ENCODE assay signal across 19 cellular contexts in the genomic region with DNA sequence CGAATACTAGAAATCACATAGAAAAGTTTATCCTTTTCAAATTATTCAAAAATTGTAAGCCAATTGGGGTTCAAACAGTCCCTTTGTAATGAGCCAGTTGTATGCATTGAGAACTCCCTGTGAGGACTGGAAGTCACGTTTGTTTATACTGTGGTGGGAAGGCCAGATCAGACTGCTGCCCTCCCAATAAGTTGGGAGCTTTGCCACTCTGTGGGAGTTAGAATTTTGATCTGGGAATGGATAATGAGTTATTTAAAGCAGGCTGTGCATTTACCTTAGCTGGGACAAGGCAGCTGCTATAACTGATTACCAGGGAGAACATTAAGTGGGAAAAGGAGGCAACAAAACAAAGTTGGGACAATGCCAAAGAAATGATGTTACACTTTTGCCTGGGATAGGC.
"Had no signal": no experiment of that assay in that cellular context is flagged by ENCODE, and none has a peak within 500 bp of the region (broad histone marks: within the 10 kb centered on the region; RNA-seq: fewer than 3 reads in every experiment).

No MANE protein-coding gene starts in this region.

- H3K27ac Mint-ChIP-seq: stimulated activated naive CD8-positive, alpha-beta T cell treated with anti-CD3 and anti-CD28 coated beads, Interleukin-15, Interleukin-2, amounts not matched to agents 100 ng/mL and 50 ng/mL, for 24 hours; T-cell had no signal

- H2AFZ ChIP-seq: parathyroid adenoma had no signal

- H3K4me3 ChIP-seq: coronary artery, esophagus squamous epithelium, heart right ventricle, lung, sigmoid colon, spleen, suprapubic skin had no signal

- DNase-seq: activated CD4-positive, alpha-beta T cell treated with anti-CD3 and anti-CD28 coated beads, Interleukin-2, amount 50 U/mL, for 48 hours; activated CD4-positive, CD25-positive, alpha-beta regulatory T cell treated with anti-CD3 and anti-CD28 coated beads, Interleukin-2, amount 50 U/mL, for 72 hours; activated naive CD4-positive, alpha-beta T cell treated with anti-CD3 and anti-CD28 coated beads, Interleukin-2, amount 50 U/mL, for 16 hours; activated T-cell treated with anti-CD3 and anti-CD28 coated beads, Interleukin-2, amount 50 U/mL, for 1 hour; central memory CD4-positive, alpha-beta T cell; esophagus squamous epithelium; heart right ventricle; midbrain; sigmoid colon; spleen; T-cell; T-helper 9 cell; trophoblast cell had no signal

- H3K27me3 ChIP-seq: esophagus squamous epithelium, heart right ventricle, sigmoid colon, spleen, suprapubic skin had no signal

- H3K4me1 ChIP-seq: heart right ventricle, spleen, suprapubic skin had no signal

- H3K9me3 Mint-ChIP-seq: stimulated activated naive CD8-positive, alpha-beta T cell treated with anti-CD3 and anti-CD28 coated beads, Interleukin-15, Interleukin-2, amounts not matched to agents 100 ng/mL and 50 ng/mL, for 24 hours; T-cell had no signal

- H3K9ac ChIP-seq: parathyroid adenoma had no signal

- H3K27ac ChIP-seq: coronary artery, esophagus squamous epithelium, heart right ventricle, parathyroid adenoma, sigmoid colon, spleen, suprapubic skin had no signal

- ATAC-seq: heart right ventricle, T-cell had no signal

- H3K27me3 Mint-ChIP-seq: brain; stimulated activated naive CD8-positive, alpha-beta T cell treated with anti-CD3 and anti-CD28 coated beads, Interleukin-15, Interleukin-2, amounts not matched to agents 100 ng/mL and 50 ng/mL, for 24 hours; T-cell had no signal

- H3K79me2 ChIP-seq: parathyroid adenoma had no signal

- H3K9me3 ChIP-seq: esophagus squamous epithelium, heart right ventricle, sigmoid colon, spleen, suprapubic skin had no signal

- H3K4me3 Mint-ChIP-seq: brain; stimulated activated naive CD8-positive, alpha-beta T cell treated with anti-CD3 and anti-CD28 coated beads, Interleukin-15, Interleukin-2, amounts not matched to agents 100 ng/mL and 50 ng/mL, for 24 hours; T-cell had no signal

- H3K4me1 Mint-ChIP-seq: T-cell had no signal
